Comparison of ENCODE assay signal across 11 cellular contexts in genomic region chr15:74955017-74955416, GRCh38. TPM values are rescaled to one million over a fixed set of nuclear protein-coding genes. Genes with fewer than 3 reads are reported as not detected.
DNase-seq lines count a peak whose midpoint lies in the region; ATAC-seq and TF ChIP-seq lines count a peak whose summit lies in the region.
"Had no signal": no experiment of that assay in that cellular context is flagged by ENCODE, and none has a peak within 500 bp of the region (broad histone marks: within the 10 kb centered on the region; RNA-seq: fewer than 3 reads in every experiment).

No MANE protein-coding gene starts in this region.

- peak overlapping the region; percentile 81 for H3K4me2 ChIP-seq in SU-DHL-6 (ENCODE audit: low read depth, low read length, poor library complexity, severe bottlenecking)

- H3K27ac Mint-ChIP-seq in T-helper 2 cell treated with Interferon-gamma antibody and Interleukin-4, amounts not matched to agents 5 μg/mL and 100 μg/mL, for 36 hours, result no peak overlapping the region

- H3K9me2 ChIP-seq in SU-DHL-6 (replicated peaks; ENCODE audit: insufficient read depth, low read length), result no peaks in the 10 kb centered on the region

- H3K9ac ChIP-seq in SU-DHL-6 (ENCODE audit: low read length), result peak overlapping the region; percentile 77

- peaks cover 24% of the 10 kb centered on the region for H3K79me2 ChIP-seq in SU-DHL-6 (ENCODE audit: insufficient read depth, low read length)

- WGBS in aorta, 2 donors, result 87 to 91% methylated on average over 8 of the region's 8 CpGs

- H3K36me3 ChIP-seq in SU-DHL-6 (ENCODE audit: low read length), result no peaks in the 10 kb centered on the region
- no peaks in the 10 kb centered on the region for H3K36me3 ChIP-seq in aorta (ENCODE audit: control insufficient read depth in 1 of 2, insufficient read depth in 2 of 2, low read length in 1 of 2)

- no peaks in the 10 kb centered on the region for H3K9me3 Mint-ChIP-seq in T-helper 2 cell treated with Interferon-gamma antibody and Interleukin-4, amounts not matched to agents 5 μg/mL and 100 μg/mL, for 36 hours

- H3F3A ChIP-seq in SU-DHL-6 (ENCODE audit: insufficient read depth), result 0 out of 2 replicates have a peak, but pooled peaks cover 4% of the 10 kb centered on the region

- intact Hi-C loops in aorta (cut with DNase I), result loop anchor here (5.0 to 10.0 kb wide), 2 partner anchors 247 to 320 kb away; partner anchors contain the start of gene C15orf39 (in 1 of the 2)

- H3K27me3 ChIP-seq in SU-DHL-6 (ENCODE audit: low read length) (no peaks in the 10 kb centered on the region), aorta (ENCODE audit: control insufficient read depth in 1 of 2, insufficient read depth in 2 of 2, low read length in 1 of 2) (no peaks in the 10 kb centered on the region)

- no peaks in the 10 kb centered on the region for H3K36me3 Mint-ChIP-seq in T-helper 2 cell treated with Interferon-gamma antibody and Interleukin-4, amounts not matched to agents 5 μg/mL and 100 μg/mL, for 36 hours (ENCODE audit: low read depth)

- no peaks in the 10 kb centered on the region for H3K9me3 ChIP-seq in SU-DHL-6 (ENCODE audit: insufficient read depth, low read length)
- no peaks in the 10 kb centered on the region for H3K9me3 ChIP-seq in aorta (ENCODE audit: control insufficient read depth, low read length)

- peak overlapping the region; percentile 14 for H3K27ac ChIP-seq in SU-DHL-6 (ENCODE audit: low read depth, low read length)
- no peak overlapping the region for H3K27ac ChIP-seq in aorta (ENCODE audit: low read depth in 1 of 2, low read length in 2 of 2)

- H3K4me3 ChIP-seq in SU-DHL-6 (ENCODE audit: insufficient read depth, low read length, poor library complexity, severe bottlenecking) (peak overlapping the region; percentile 63), epithelial cell of proximal tubule (ENCODE audit: low read depth, low read length) (peak overlapping the region; percentile 64), skeletal muscle cell (ENCODE audit: low read depth, low read length) (peak overlapping the region; percentile 56), aorta (ENCODE audit: low read length in 2 of 2) (no peak overlapping the region)

- ATAC-seq in aorta (ENCODE audit: low FRiP score), result no peak

- no peaks in the 10 kb centered on the region for H3K4me1 ChIP-seq in aorta (ENCODE audit: control insufficient read depth in 1 of 2, insufficient read depth in 2 of 2, low read length in 2 of 2)

- no peak for TF ChIP-seq CTCF in SU-DHL-6 (IDR thresholded peaks at IDR 0.05; ENCODE audit: insufficient read depth, low read length, poor library complexity, severe bottlenecking)
- no peak for TF ChIP-seq CTCF in epithelial cell of proximal tubule (conservative IDR thresholded peaks at IDR 0.05; ENCODE audit: low read depth, low read length)

- no peak for DNase-seq in T-helper 2 cell treated with Interferon-gamma antibody and Interleukin-4, amounts not matched to agents 5 μg/mL and 100 μg/mL, for 36 hours (ENCODE audit: low spot score)
- no peak for DNase-seq in T-helper 2 cell
- no peak for DNase-seq in epithelial cell of proximal tubule (ENCODE audit: low read depth)
- no peak for DNase-seq in skeletal muscle cell (ENCODE audit: low read depth)
- no peak for DNase-seq in aorta
- DNase-seq in AML-193 (lab: John Stamatoyannopoulos, UW), result no peak
- no peak for DNase-seq in NCI-H1930 (lab: John Stamatoyannopoulos, UW)
- DNase-seq: ACHN, head of caudate nucleus, KG1 had no signal

- peaks cover 27% of the 10 kb centered on the region for H3K27me3 Mint-ChIP-seq in T-helper 2 cell treated with Interferon-gamma antibody and Interleukin-4, amounts not matched to agents 5 μg/mL and 100 μg/mL, for 36 hours (ENCODE audit: low read depth)

- peak overlapping the region; percentile 60 for H3K4me3 Mint-ChIP-seq in T-helper 2 cell treated with Interferon-gamma antibody and Interleukin-4, amounts not matched to agents 5 μg/mL and 100 μg/mL, for 36 hours

- H3K4me1 Mint-ChIP-seq in T-helper 2 cell treated with Interferon-gamma antibody and Interleukin-4, amounts not matched to agents 5 μg/mL and 100 μg/mL, for 36 hours (ENCODE audit: low read depth), result peaks cover 26% of the 10 kb centered on the region

- no peak overlapping the region for H2AFZ ChIP-seq in SU-DHL-6 (ENCODE audit: low read depth, low read length, severe bottlenecking)

- no peaks in the 10 kb centered on the region for H4K20me1 ChIP-seq in SU-DHL-6 (ENCODE audit: low read depth, low read length)

RNA-seq across cellular contexts. Expression of gene RPP25, which starts 1.6 kb away (rescaled TPM):
- 6.1 and 9.0 TPM in 2 replicates for total RNA-seq in epithelial cell of proximal tubule
- 1 to 10 TPM; 3.6 to 5.8 TPM for total RNA-seq in aorta
- polyA plus RNA-seq in aorta, result 1 to 10 TPM; 2.7 to 6.5 TPM

RNA-seq across cellular contexts. Expression of gene COX5A, which starts 17.1 kb away (rescaled TPM):
- total RNA-seq in epithelial cell of proximal tubule (123 and 219 TPM in 2 replicates), aorta (10 to 100 TPM; 72.6 to 79.6 TPM)
- 100 to 1,000 TPM; 128 to 222 TPM for polyA plus RNA-seq in aorta

RNA-seq across cellular contexts. Expression of gene SCAMP5, which starts 40.3 kb away (rescaled TPM):
- total RNA-seq in epithelial cell of proximal tubule, result 4.7 and 19.5 TPM in 2 replicates
- total RNA-seq in aorta, result 1 to 10 TPM; 3.7 to 5.8 TPM
- polyA plus RNA-seq in aorta, result 1 to 10 TPM in 1 of 2 donors, under 1 TPM in 1; 0.64 to 9.4 TPM

RNA-seq across cellular contexts. Expression of gene FAM219B, which starts 48.4 kb away (rescaled TPM):
- total RNA-seq in epithelial cell of proximal tubule, result 21.5 and 36.3 TPM in 2 replicates
- 10 to 100 TPM; 64.7 to 88.4 TPM for total RNA-seq in aorta
- polyA plus RNA-seq in aorta, result 10 to 100 TPM; 29.6 to 61.2 TPM

Comparison
In these comparisons a context has a peak if more than half of its experiments do, and no peak if none do; other contexts are left out.
1. H3K4me3 ChIP-seq: peak in SU-DHL-6 (single experiment), epithelial cell of proximal tubule (single experiment) and skeletal muscle cell (single experiment); none in aorta (0 of 2).